ENCODE assay signal across 2 cellular contexts in genomic region chr10:4685495-4685894, GRCh38.
TF ChIP-seq lines count a peak whose summit lies in the region.

No MANE protein-coding gene starts in this region.

TF ChIP-seq in SK-N-SH, 30 proteins besides CTCF, POLR2A, EP300 and RAD21 (continued from another document):
- TF ChIP-seq PBX3 (IDR thresholded peaks at IDR 0.05) (no peak), RCOR1 (IDR thresholded peaks at IDR 0.05; ENCODE audit: low read length) (no peak), RFX5 (IDR thresholded peaks at IDR 0.05; ENCODE audit: low read length) (no peak), MEF2A (IDR thresholded peaks at IDR 0.05; ENCODE audit: borderline replicate concordance, low read depth) (no peak), FOXJ3 (CRISPR knock-in tag; IDR thresholded peaks at IDR 0.05) (no peak), FOSL2 (IDR thresholded peaks at IDR 0.05; ENCODE audit: borderline replicate concordance, low read depth) (no peak), FOXM1 (IDR thresholded peaks at IDR 0.05; ENCODE audit: low read depth) (no peak)
- TF ChIP-seq, protein P1, sequence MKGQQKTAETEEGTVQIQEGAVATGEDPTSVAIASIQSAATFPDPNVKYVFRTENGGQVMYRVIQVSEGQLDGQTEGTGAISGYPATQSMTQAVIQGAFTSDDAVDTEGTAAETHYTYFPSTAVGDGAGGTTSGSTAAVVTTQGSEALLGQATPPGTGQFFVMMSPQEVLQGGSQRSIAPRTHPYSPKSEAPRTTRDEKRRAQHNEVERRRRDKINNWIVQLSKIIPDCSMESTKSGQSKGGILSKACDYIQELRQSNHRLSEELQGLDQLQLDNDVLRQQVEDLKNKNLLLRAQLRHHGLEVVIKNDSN (IDR thresholded peaks at IDR 0.05; ENCODE audit: borderline replicate concordance, low read depth), result no peak
- TF ChIP-seq, protein P2, sequence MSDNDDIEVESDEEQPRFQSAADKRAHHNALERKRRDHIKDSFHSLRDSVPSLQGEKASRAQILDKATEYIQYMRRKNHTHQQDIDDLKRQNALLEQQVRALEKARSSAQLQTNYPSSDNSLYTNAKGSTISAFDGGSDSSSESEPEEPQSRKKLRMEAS (IDR thresholded peaks at IDR 0.05; ENCODE audit: low read depth), result no peak

TF ChIP-seq in SK-N-SH treated with all-trans-retinoic acid at 6 μM for 48 hours, 23 proteins besides CTCF, POLR2A, EP300 and RAD21 (continued from another document):
- TF ChIP-seq BACH2 (CRISPR knock-in tag; IDR thresholded peaks at IDR 0.05; ENCODE audit: borderline replicate concordance), result no peak
- TF ChIP-seq, protein P3, sequence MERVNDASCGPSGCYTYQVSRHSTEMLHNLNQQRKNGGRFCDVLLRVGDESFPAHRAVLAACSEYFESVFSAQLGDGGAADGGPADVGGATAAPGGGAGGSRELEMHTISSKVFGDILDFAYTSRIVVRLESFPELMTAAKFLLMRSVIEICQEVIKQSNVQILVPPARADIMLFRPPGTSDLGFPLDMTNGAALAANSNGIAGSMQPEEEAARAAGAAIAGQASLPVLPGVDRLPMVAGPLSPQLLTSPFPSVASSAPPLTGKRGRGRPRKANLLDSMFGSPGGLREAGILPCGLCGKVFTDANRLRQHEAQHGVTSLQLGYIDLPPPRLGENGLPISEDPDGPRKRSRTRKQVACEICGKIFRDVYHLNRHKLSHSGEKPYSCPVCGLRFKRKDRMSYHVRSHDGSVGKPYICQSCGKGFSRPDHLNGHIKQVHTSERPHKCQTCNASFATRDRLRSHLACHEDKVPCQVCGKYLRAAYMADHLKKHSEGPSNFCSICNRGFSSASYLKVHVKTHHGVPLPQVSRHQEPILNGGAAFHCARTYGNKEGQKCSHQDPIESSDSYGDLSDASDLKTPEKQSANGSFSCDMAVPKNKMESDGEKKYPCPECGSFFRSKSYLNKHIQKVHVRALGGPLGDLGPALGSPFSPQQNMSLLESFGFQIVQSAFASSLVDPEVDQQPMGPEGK (CRISPR knock-in tag; IDR thresholded peaks at IDR 0.05; ENCODE audit: borderline replicate concordance), result no peak
- TF ChIP-seq ESRRG (CRISPR knock-in tag; IDR thresholded peaks at IDR 0.05), result no peak
- no peak for TF ChIP-seq PPARA (CRISPR knock-in tag; IDR thresholded peaks at IDR 0.05; ENCODE audit: borderline replicate concordance)
- no peak for TF ChIP-seq CSDC2 (CRISPR knock-in tag; IDR thresholded peaks at IDR 0.05)
- TF ChIP-seq, protein P4, sequence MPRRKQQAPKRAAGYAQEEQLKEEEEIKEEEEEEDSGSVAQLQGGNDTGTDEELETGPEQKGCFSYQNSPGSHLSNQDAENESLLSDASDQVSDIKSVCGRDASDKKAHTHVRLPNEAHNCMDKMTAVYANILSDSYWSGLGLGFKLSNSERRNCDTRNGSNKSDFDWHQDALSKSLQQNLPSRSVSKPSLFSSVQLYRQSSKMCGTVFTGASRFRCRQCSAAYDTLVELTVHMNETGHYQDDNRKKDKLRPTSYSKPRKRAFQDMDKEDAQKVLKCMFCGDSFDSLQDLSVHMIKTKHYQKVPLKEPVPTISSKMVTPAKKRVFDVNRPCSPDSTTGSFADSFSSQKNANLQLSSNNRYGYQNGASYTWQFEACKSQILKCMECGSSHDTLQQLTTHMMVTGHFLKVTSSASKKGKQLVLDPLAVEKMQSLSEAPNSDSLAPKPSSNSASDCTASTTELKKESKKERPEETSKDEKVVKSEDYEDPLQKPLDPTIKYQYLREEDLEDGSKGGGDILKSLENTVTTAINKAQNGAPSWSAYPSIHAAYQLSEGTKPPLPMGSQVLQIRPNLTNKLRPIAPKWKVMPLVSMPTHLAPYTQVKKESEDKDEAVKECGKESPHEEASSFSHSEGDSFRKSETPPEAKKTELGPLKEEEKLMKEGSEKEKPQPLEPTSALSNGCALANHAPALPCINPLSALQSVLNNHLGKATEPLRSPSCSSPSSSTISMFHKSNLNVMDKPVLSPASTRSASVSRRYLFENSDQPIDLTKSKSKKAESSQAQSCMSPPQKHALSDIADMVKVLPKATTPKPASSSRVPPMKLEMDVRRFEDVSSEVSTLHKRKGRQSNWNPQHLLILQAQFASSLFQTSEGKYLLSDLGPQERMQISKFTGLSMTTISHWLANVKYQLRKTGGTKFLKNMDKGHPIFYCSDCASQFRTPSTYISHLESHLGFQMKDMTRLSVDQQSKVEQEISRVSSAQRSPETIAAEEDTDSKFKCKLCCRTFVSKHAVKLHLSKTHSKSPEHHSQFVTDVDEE (CRISPR knock-in tag; IDR thresholded peaks at IDR 0.05), result no peak
- no peak for TF ChIP-seq ARNTL (CRISPR knock-in tag; IDR thresholded peaks at IDR 0.05; ENCODE audit: borderline replicate concordance, low read depth)
- no peak for TF ChIP-seq OSR1 (CRISPR knock-in tag; IDR thresholded peaks at IDR 0.05)
- TF ChIP-seq CSRNP3 (CRISPR knock-in tag; IDR thresholded peaks at IDR 0.05), result no peak
- no peak for TF ChIP-seq ZC3H10 (CRISPR knock-in tag; IDR thresholded peaks at IDR 0.05)
- no peak for TF ChIP-seq ZFP3 (CRISPR knock-in tag; IDR thresholded peaks at IDR 0.05)
- TF ChIP-seq ZNF70 (CRISPR knock-in tag; IDR thresholded peaks at IDR 0.05), result no peak
